Comparison of ENCODE assay signal across 38 cellular contexts in the genomic region with DNA sequence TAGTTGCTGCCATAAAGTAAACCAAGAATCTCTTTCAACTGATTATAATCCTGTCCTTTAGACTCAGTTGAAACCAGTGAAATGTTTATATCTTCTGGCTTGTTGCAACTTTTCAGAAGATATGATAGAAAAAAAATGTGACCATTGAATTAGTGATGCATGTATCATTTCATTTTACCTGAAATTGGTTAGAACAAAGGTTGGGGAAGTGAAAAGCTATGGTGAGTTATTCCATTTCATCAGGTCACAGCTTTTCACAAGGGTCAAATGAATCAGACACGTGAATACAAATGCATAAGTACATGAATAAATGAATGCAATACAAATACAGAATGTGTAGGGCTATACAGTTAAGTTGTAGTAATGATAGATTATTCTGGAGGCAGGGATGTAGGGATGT. TPM values are rescaled to one million over a fixed set of nuclear protein-coding genes. Genes with fewer than 3 reads are reported as not detected.
"Had no signal": no experiment of that assay in that cellular context is flagged by ENCODE, and none has a peak within 500 bp of the region (broad histone marks: within the 10 kb centered on the region; RNA-seq: fewer than 3 reads in every experiment).

No MANE protein-coding gene starts in this region.

- FAIRE-seq: astrocyte, bronchial epithelial cell had no signal

- H3K27ac ChIP-seq: adrenal gland, ascending aorta, body of pancreas, brain microvascular endothelial cell, breast epithelium, cardiac muscle cell had no signal

- H3K36me3 Mint-ChIP-seq: activated naive CD4-positive, alpha-beta T cell treated with anti-CD3 and anti-CD28 coated beads, Interleukin-2, amount 10 ng/mL, durations not matched to agents 7 days and 5 days; activated naive CD4-positive, alpha-beta T cell treated with anti-CD3 and anti-CD28 coated beads, Interleukin-2, amount 50 U/mL, for 24 hours; activated naive CD4-positive, alpha-beta T cell treated with anti-CD3 and anti-CD28 coated beads, Interleukin-2, amount 50 U/mL, for 72 hours; activated naive CD8-positive, alpha-beta T cell; activated naive CD8-positive, alpha-beta T cell treated with anti-CD3 and anti-CD28 coated beads for 36 hours; activated naive CD8-positive, alpha-beta T cell treated with anti-CD3 and anti-CD28 coated beads, Interleukin-2, amount 10 ng/mL, durations not matched to agents 7 days and 5 days; brain had no signal

- H3K4me3 Mint-ChIP-seq: activated naive CD4-positive, alpha-beta T cell treated with anti-CD3 and anti-CD28 coated beads for 36 hours; activated naive CD4-positive, alpha-beta T cell treated with anti-CD3 and anti-CD28 coated beads, Interleukin-2, amount 10 ng/mL, durations not matched to agents 7 days and 5 days; activated naive CD4-positive, alpha-beta T cell treated with anti-CD3 and anti-CD28 coated beads, Interleukin-2, amount 50 U/mL, for 24 hours; activated naive CD8-positive, alpha-beta T cell; activated naive CD8-positive, alpha-beta T cell treated with anti-CD3 and anti-CD28 coated beads for 36 hours; activated naive CD8-positive, alpha-beta T cell treated with anti-CD3 and anti-CD28 coated beads, Interleukin-2, amount 10 ng/mL, durations not matched to agents 7 days and 5 days; activated naive CD8-positive, alpha-beta T cell treated with anti-CD3 and anti-CD28 coated beads, Interleukin-2, amount 50 U/mL, for 24 hours; activated T-cell treated with anti-CD3 and anti-CD28 coated beads, Interleukin-2, amount 50 U/mL, for 24 hours; activated T-cell treated with anti-CD3 and anti-CD28 coated beads, Interleukin-2, amount 50 U/mL, for 4 hours; activated T-cell treated with anti-CD3 and anti-CD28 coated beads, Interleukin-2, amount 50 U/mL, for 72 hours; activated T-helper 1 cell treated with anti-CD3 and anti-CD28 coated beads, Interleukin-12 subunit alpha, Interleukin-12 subunit beta, Interleukin-2, Interleukin-4 antibody, amounts not matched to agents 30 ng/mL and 10 ng/mL and 1 ng/mL, durations not matched to agents 14 hours and 24 hours and 36 hours; activated T-helper 17 cell treated with anti-CD3 and anti-CD28 coated beads, Interleukin-2, amount 50 U/mL, for 72 hours; brain; central memory CD8-positive, alpha-beta T cell had no signal

- ATAC-seq: activated naive CD4-positive, alpha-beta T cell treated with anti-CD3 and anti-CD28 coated beads, Interleukin-2, amount 50 U/mL, for 72 hours; activated naive CD8-positive, alpha-beta T cell treated with anti-CD3 and anti-CD28 coated beads, Interleukin-2, amount 50 U/mL, for 24 hours; activated T-cell treated with anti-CD3 and anti-CD28 coated beads, Interleukin-2, amount 50 U/mL, for 4 hours; activated T-cell treated with anti-CD3 and anti-CD28 coated beads, Interleukin-2, amount 50 U/mL, for 72 hours; activated T-helper 17 cell treated with anti-CD3 and anti-CD28 coated beads, Interleukin-2, amount 50 U/mL, for 72 hours; body of pancreas had no signal

- H3K27ac Mint-ChIP-seq: activated naive CD4-positive, alpha-beta T cell treated with anti-CD3 and anti-CD28 coated beads for 36 hours; activated naive CD4-positive, alpha-beta T cell treated with anti-CD3 and anti-CD28 coated beads, Interleukin-2, amount 10 ng/mL, durations not matched to agents 7 days and 5 days; activated naive CD4-positive, alpha-beta T cell treated with anti-CD3 and anti-CD28 coated beads, Interleukin-2, amount 50 U/mL, for 24 hours; activated naive CD8-positive, alpha-beta T cell; activated naive CD8-positive, alpha-beta T cell treated with anti-CD3 and anti-CD28 coated beads for 36 hours; activated naive CD8-positive, alpha-beta T cell treated with anti-CD3 and anti-CD28 coated beads, Interleukin-2, amount 10 ng/mL, durations not matched to agents 7 days and 5 days; activated naive CD8-positive, alpha-beta T cell treated with anti-CD3 and anti-CD28 coated beads, Interleukin-2, amount 50 U/mL, for 24 hours; activated T-cell treated with anti-CD3 and anti-CD28 coated beads, Interleukin-2, amount 50 U/mL, for 24 hours; activated T-cell treated with anti-CD3 and anti-CD28 coated beads, Interleukin-2, amount 50 U/mL, for 72 hours; activated T-helper 1 cell treated with anti-CD3 and anti-CD28 coated beads, Interleukin-12 subunit alpha, Interleukin-12 subunit beta, Interleukin-2, Interleukin-4 antibody, amounts not matched to agents 30 ng/mL and 10 ng/mL and 1 ng/mL, durations not matched to agents 14 hours and 24 hours and 36 hours; activated T-helper 17 cell treated with anti-CD3 and anti-CD28 coated beads, Interleukin-2, amount 50 U/mL, for 72 hours; activated T-helper 2 cell treated with anti-CD3 and anti-CD28 coated beads, Interferon-gamma antibody, Interleukin-2, Interleukin-4, amounts not matched to agents 10 μg/mL and 5 μg/mL and 100 μg/mL, durations not matched to agents 14 hours and 24 hours and 36 hours; brain had no signal

- H3K4me3 ChIP-seq: adrenal gland, ascending aorta, body of pancreas, breast epithelium, cardiac muscle cell had no signal

- H3K27me3 Mint-ChIP-seq: activated naive CD4-positive, alpha-beta T cell treated with anti-CD3 and anti-CD28 coated beads, Interleukin-2, amount 10 ng/mL, durations not matched to agents 7 days and 5 days; activated naive CD4-positive, alpha-beta T cell treated with anti-CD3 and anti-CD28 coated beads, Interleukin-2, amount 50 U/mL, for 24 hours; activated naive CD8-positive, alpha-beta T cell; activated naive CD8-positive, alpha-beta T cell treated with anti-CD3 and anti-CD28 coated beads for 36 hours; activated naive CD8-positive, alpha-beta T cell treated with anti-CD3 and anti-CD28 coated beads, Interleukin-2, amount 50 U/mL, for 24 hours; activated T-cell treated with anti-CD3 and anti-CD28 coated beads, Interleukin-2, amount 50 U/mL, for 24 hours; activated T-helper 17 cell treated with anti-CD3 and anti-CD28 coated beads, Interleukin-2, amount 50 U/mL, for 72 hours; central memory CD8-positive, alpha-beta T cell had no signal

- H3K9me3 ChIP-seq: adrenal gland, ascending aorta, body of pancreas, breast epithelium had no signal

- H3K27me3 ChIP-seq: adrenal gland, ascending aorta, body of pancreas, brain microvascular endothelial cell, breast epithelium had no signal

- DNase-seq: activated effector memory CD4-positive, alpha-beta T cell treated with anti-CD3 and anti-CD28 coated beads, Interleukin-2, amount 50 U/mL, for 16 hours; activated effector memory CD4-positive, alpha-beta T cell treated with Interleukin-2 at 50 U/mL for 16 hours; activated gamma-delta T cell; activated gamma-delta T cell treated with Interleukin-2 at 50 U/mL for 16 hours; activated naive CD4-positive, alpha-beta T cell; activated naive CD4-positive, alpha-beta T cell treated with anti-CD3 and anti-CD28 coated beads for 36 hours; activated naive CD4-positive, alpha-beta T cell treated with anti-CD3 and anti-CD28 coated beads, Interleukin-2, amount 10 ng/mL, durations not matched to agents 7 days and 5 days; activated naive CD4-positive, alpha-beta T cell treated with anti-CD3 and anti-CD28 coated beads, Interleukin-2, amount 50 U/mL, for 16 hours; activated naive CD4-positive, alpha-beta T cell treated with Interleukin-2 at 50 U/mL for 16 hours; activated naive CD8-positive, alpha-beta T cell treated with anti-CD3 and anti-CD28 coated beads for 36 hours; activated naive CD8-positive, alpha-beta T cell treated with anti-CD3 and anti-CD28 coated beads, Interleukin-2, amount 10 ng/mL, durations not matched to agents 7 days and 5 days; activated naive CD8-positive, alpha-beta T cell treated with anti-CD3 and anti-CD28 coated beads, Interleukin-2, amount 50 U/mL, for 24 hours; activated T-cell treated with anti-CD3 and anti-CD28 coated beads, Interleukin-2, amount 50 U/mL, for 24 hours; activated T-cell treated with anti-CD3 and anti-CD28 coated beads, Interleukin-2, amount 50 U/mL, for 4 hours; activated T-cell treated with anti-CD3 and anti-CD28 coated beads, Interleukin-2, amount 50 U/mL, for 48 hours; activated T-cell treated with anti-CD3 and anti-CD28 coated beads, Interleukin-2, amount 50 U/mL, for 72 hours; adrenal gland; amygdala; anterior cingulate cortex; aorta; body of pancreas; brain microvascular endothelial cell; caudate nucleus; central memory CD4-positive, alpha-beta T cell; cerebellar nuclear complex had no signal

- H3K36me3 ChIP-seq: adrenal gland, ascending aorta, brain microvascular endothelial cell, breast epithelium, cardiac muscle cell had no signal

- H3K4me1 Mint-ChIP-seq: activated naive CD4-positive, alpha-beta T cell treated with anti-CD3 and anti-CD28 coated beads, Interleukin-2, amount 10 ng/mL, durations not matched to agents 7 days and 5 days; activated naive CD4-positive, alpha-beta T cell treated with anti-CD3 and anti-CD28 coated beads, Interleukin-2, amount 50 U/mL, for 24 hours; activated naive CD8-positive, alpha-beta T cell treated with anti-CD3 and anti-CD28 coated beads for 36 hours; activated naive CD8-positive, alpha-beta T cell treated with anti-CD3 and anti-CD28 coated beads, Interleukin-2, amount 10 ng/mL, durations not matched to agents 7 days and 5 days; activated naive CD8-positive, alpha-beta T cell treated with anti-CD3 and anti-CD28 coated beads, Interleukin-2, amount 50 U/mL, for 24 hours; activated T-helper 17 cell treated with anti-CD3 and anti-CD28 coated beads, Interleukin-2, amount 50 U/mL, for 72 hours; central memory CD8-positive, alpha-beta T cell had no signal

- H3K9me3 Mint-ChIP-seq: activated naive CD4-positive, alpha-beta T cell treated with anti-CD3 and anti-CD28 coated beads for 36 hours; activated naive CD4-positive, alpha-beta T cell treated with anti-CD3 and anti-CD28 coated beads, Interleukin-2, amount 10 ng/mL, durations not matched to agents 7 days and 5 days; activated naive CD4-positive, alpha-beta T cell treated with anti-CD3 and anti-CD28 coated beads, Interleukin-2, amount 50 U/mL, for 24 hours; activated naive CD4-positive, alpha-beta T cell treated with anti-CD3 and anti-CD28 coated beads, Interleukin-2, amount 50 U/mL, for 72 hours; activated naive CD8-positive, alpha-beta T cell treated with anti-CD3 and anti-CD28 coated beads for 36 hours; activated naive CD8-positive, alpha-beta T cell treated with anti-CD3 and anti-CD28 coated beads, Interleukin-2, amount 10 ng/mL, durations not matched to agents 7 days and 5 days; activated naive CD8-positive, alpha-beta T cell treated with anti-CD3 and anti-CD28 coated beads, Interleukin-2, amount 50 U/mL, for 24 hours; activated T-cell treated with anti-CD3 and anti-CD28 coated beads, Interleukin-2, amount 50 U/mL, for 24 hours; activated T-cell treated with anti-CD3 and anti-CD28 coated beads, Interleukin-2, amount 50 U/mL, for 4 hours; activated T-cell treated with anti-CD3 and anti-CD28 coated beads, Interleukin-2, amount 50 U/mL, for 72 hours; activated T-helper 1 cell treated with anti-CD3 and anti-CD28 coated beads, Interleukin-12 subunit alpha, Interleukin-12 subunit beta, Interleukin-2, Interleukin-4 antibody, amounts not matched to agents 30 ng/mL and 10 ng/mL and 1 ng/mL, durations not matched to agents 14 hours and 24 hours and 36 hours; activated T-helper 17 cell treated with anti-CD3 and anti-CD28 coated beads, Interleukin-2, amount 50 U/mL, for 72 hours; activated T-helper 2 cell treated with anti-CD3 and anti-CD28 coated beads, Interferon-gamma antibody, Interleukin-2, Interleukin-4, amounts not matched to agents 10 μg/mL and 5 μg/mL and 100 μg/mL, durations not matched to agents 14 hours and 24 hours and 36 hours; brain; central memory CD8-positive, alpha-beta T cell had no signal

- H3K4me1 ChIP-seq: adrenal gland, ascending aorta, body of pancreas, breast epithelium had no signal

RNA-seq across cellular contexts. Expression of a gene that starts 15.1 kb away (rescaled TPM):
- total RNA-seq: activated naive CD4-positive, alpha-beta T cell treated with anti-CD3 and anti-CD28 coated beads for 36 hours; activated naive CD4-positive, alpha-beta T cell treated with anti-CD3 and anti-CD28 coated beads, Interleukin-2, amount 50 U/mL, for 72 hours; activated naive CD8-positive, alpha-beta T cell treated with anti-CD3 and anti-CD28 coated beads for 36 hours; activated naive CD8-positive, alpha-beta T cell treated with anti-CD3 and anti-CD28 coated beads, Interleukin-2, amount 10 ng/mL, durations not matched to agents 7 days and 5 days; activated T-cell treated with anti-CD3 and anti-CD28 coated beads, Interleukin-2, amount 50 U/mL, for 4 hours; activated T-cell treated with anti-CD3 and anti-CD28 coated beads, Interleukin-2, amount 50 U/mL, for 72 hours; activated T-helper 1 cell treated with anti-CD3 and anti-CD28 coated beads, Interleukin-12 subunit alpha, Interleukin-12 subunit beta, Interleukin-2, Interleukin-4 antibody, amounts not matched to agents 30 ng/mL and 10 ng/mL and 1 ng/mL, durations not matched to agents 14 hours and 24 hours and 36 hours; activated T-helper 17 cell treated with anti-CD3 and anti-CD28 coated beads, Interleukin-2, amount 50 U/mL, for 72 hours; activated T-helper 2 cell treated with anti-CD3 and anti-CD28 coated beads, Interferon-gamma antibody, Interleukin-2, Interleukin-4, amounts not matched to agents 10 μg/mL and 5 μg/mL and 100 μg/mL, durations not matched to agents 14 hours and 24 hours and 36 hours; bronchial epithelial cell had no signal
